ENCODE assay signal across 13 cellular contexts in the genomic region with DNA sequence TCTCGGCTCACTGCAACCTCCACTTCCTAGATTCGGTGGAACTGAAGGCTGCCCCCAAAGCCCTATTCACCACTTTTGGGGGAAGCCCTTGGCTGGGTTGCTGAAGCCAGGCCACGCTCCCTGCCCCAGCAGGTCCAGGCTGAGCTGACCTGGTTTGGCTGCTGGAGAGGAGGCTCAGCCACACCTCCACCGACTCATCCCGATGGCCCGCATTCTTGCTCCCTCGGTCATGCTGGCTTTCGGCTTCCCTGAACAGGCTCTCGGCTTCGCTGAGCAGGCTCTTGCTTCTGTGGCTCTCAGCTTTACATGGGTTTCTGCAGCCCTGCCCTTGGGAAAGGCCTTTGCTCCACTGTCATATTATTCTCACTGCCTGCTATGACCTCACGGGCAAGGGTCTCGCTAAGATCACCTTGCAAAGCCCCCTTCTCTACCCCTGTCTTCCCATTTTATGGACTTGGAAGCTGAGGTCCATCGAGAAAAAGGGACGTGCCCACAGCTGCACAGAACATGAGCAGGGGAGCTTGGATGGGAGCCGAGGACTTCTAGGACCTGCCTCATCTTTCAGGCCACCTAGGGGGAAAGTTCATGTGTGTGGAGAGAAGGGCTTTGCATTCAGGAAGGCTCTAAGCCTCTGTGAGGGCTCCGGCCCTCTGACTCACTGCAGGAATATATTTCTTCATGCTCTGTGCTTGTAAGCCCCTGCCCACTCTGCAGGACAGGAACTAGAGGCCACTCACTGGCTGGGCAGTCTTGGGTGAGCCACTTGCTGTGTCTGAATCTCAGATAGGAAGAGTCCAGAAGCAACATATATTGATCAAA. TPM values are rescaled to one million over a fixed set of nuclear protein-coding genes. Genes with fewer than 3 reads are reported as not detected.
DNase-seq lines count a peak whose midpoint lies in the region; ATAC-seq and TF ChIP-seq lines count a peak whose summit lies in the region.
"Had no signal": no experiment of that assay in that cellular context is flagged by ENCODE, and none has a peak within 500 bp of the region (broad histone marks: within the 10 kb centered on the region; RNA-seq: fewer than 3 reads in every experiment).

No MANE protein-coding gene starts in this region.

- 60% methylated on average over 11 of the region's 16 CpGs for WGBS in SK-N-SH (ENCODE audit: low lambda C conversion rate)

- no peak overlapping the region for H3K9ac ChIP-seq in SK-N-SH
- H3K9ac ChIP-seq: neural progenitor cell had no signal

- no peak for TF ChIP-seq RAD21 in SK-N-SH (IDR thresholded peaks at IDR 0.05; ENCODE audit: low read length)

- intact Hi-C loops in natural killer cell (cut with micrococcal nuclease) = no loop called here

- no peaks in the 10 kb centered on the region for H3K27me3 ChIP-seq in SK-N-SH (ENCODE audit: insufficient read depth)
- H3K27me3 ChIP-seq: neural progenitor cell had no signal

- H3K4me3 ChIP-seq in SK-N-SH (ENCODE audit: low read depth in 2 of 2, low read length in 1 of 2) = no peak overlapping the region
- H3K4me3 ChIP-seq: neural progenitor cell had no signal

- no peaks in the 10 kb centered on the region for H4K20me1 ChIP-seq in SK-N-SH (ENCODE audit: insufficient read depth)

- peaks cover 15 to 32% of the 10 kb centered on the region in 2 donors for H3K27me3 Mint-ChIP-seq in natural killer cell treated with Interleukin-12 subunit alpha and Interleukin-12 subunit beta and Interleukin-15 and Interleukin-18, amount 100 ng/mL, for 72 hours
- H3K27me3 Mint-ChIP-seq in natural killer cell (ENCODE audit: low read depth in 2 of 2) = peaks cover 13 to 23% of the 10 kb centered on the region in 2 donors
- H3K27me3 Mint-ChIP-seq in effector memory CD8-positive, alpha-beta T cell = peaks cover 38 to 80% of the 10 kb centered on the region in 2 donors

- no peak overlapping the region; the same call in 1 of the 2 replicates for H3K4me2 ChIP-seq in SK-N-SH
- H3K4me2 ChIP-seq: neural progenitor cell had no signal

- H3K79me2 ChIP-seq in SK-N-SH (ENCODE audit: insufficient read depth) = no peaks in the 10 kb centered on the region

- no peaks in the 10 kb centered on the region for H3K9me3 ChIP-seq in SK-N-SH

- no peaks in the 10 kb centered on the region for H3K9me3 Mint-ChIP-seq in natural killer cell treated with Interleukin-12 subunit alpha and Interleukin-12 subunit beta and Interleukin-15 and Interleukin-18, amount 100 ng/mL, for 72 hours
- no peaks in the 10 kb centered on the region for H3K9me3 Mint-ChIP-seq in natural killer cell
- no peaks in the 10 kb centered on the region for H3K9me3 Mint-ChIP-seq in effector memory CD8-positive, alpha-beta T cell
- H3K9me3 Mint-ChIP-seq: activated naive CD4-positive, alpha-beta T cell treated with anti-CD3 and anti-CD28 coated beads, Interleukin-2, amount 10 ng/mL, durations not matched to agents 7 days and 5 days; central memory CD8-positive, alpha-beta T cell; neural progenitor cell had no signal

- H3K9me2 ChIP-seq in SK-N-SH = no peaks in the 10 kb centered on the region

- H3K4me1 ChIP-seq in SK-N-SH (ENCODE audit: control insufficient read depth in 1 of 2, insufficient read depth in 2 of 2, low read depth in 1 of 2, low read length in 1 of 2) = peaks cover 0 to 6% of the 10 kb centered on the region in 2 experiments; a peak in 1 of 4 replicates
- H3K4me1 ChIP-seq: neural progenitor cell had no signal

- TF ChIP-seq CTCF in natural killer cell (IDR thresholded peaks at IDR 0.05) (no peak), SK-N-SH (IDR thresholded peaks at IDR 0.05) (no peak)

- no peaks in the 10 kb centered on the region for H3K36me3 ChIP-seq in SK-N-SH (replicated peaks in 1 of 2; ENCODE audit: control insufficient read depth in 1 of 2, insufficient read depth in 2 of 2, low read length in 1 of 2)
- H3K36me3 ChIP-seq: neural progenitor cell had no signal

- no peak for TF ChIP-seq EP300 in SK-N-SH (IDR thresholded peaks at IDR 0.05; ENCODE audit: borderline replicate concordance in 1 of 2, low read depth in 1 of 2, low read length in 1 of 2)

- no peaks in the 10 kb centered on the region for H3F3A ChIP-seq in SK-N-SH (replicated peaks; ENCODE audit: insufficient read depth)

- no peak overlapping the region for H3K27ac Mint-ChIP-seq in natural killer cell treated with Interleukin-12 subunit alpha and Interleukin-12 subunit beta and Interleukin-15 and Interleukin-18, amount 100 ng/mL, for 72 hours
- H3K27ac Mint-ChIP-seq in natural killer cell = no peak overlapping the region
- H3K27ac Mint-ChIP-seq in effector memory CD8-positive, alpha-beta T cell = no peak overlapping the region
- H3K27ac Mint-ChIP-seq: activated naive CD4-positive, alpha-beta T cell treated with anti-CD3 and anti-CD28 coated beads, Interleukin-2, amount 10 ng/mL, durations not matched to agents 7 days and 5 days; neural progenitor cell had no signal

- DNase-seq in natural killer cell treated with Interleukin-12 subunit alpha and Interleukin-12 subunit beta and Interleukin-15 and Interleukin-18, amount 100 ng/mL, for 72 hours (ENCODE audit: low spot score) = peak; percentile 32
- DNase-seq in natural killer cell (no peak), SK-N-SH (no peak), hepatic stellate cell (ENCODE audit: low spot score) (peak; percentile 29), RPMI8226 (no peak), H4 (ENCODE audit: low spot score) (no peak)
- no peak for DNase-seq in effector memory CD8-positive, alpha-beta T cell
- DNase-seq: activated naive CD4-positive, alpha-beta T cell treated with anti-CD3 and anti-CD28 coated beads, Interleukin-2, amount 10 ng/mL, durations not matched to agents 7 days and 5 days; left colon had no signal

- H2AFZ ChIP-seq in SK-N-SH (ENCODE audit: low read depth) = no peak overlapping the region
- H2AFZ ChIP-seq: neural progenitor cell had no signal

- CTCF ChIA-PET in SK-N-SH (lab: Yijun Ruan, JAX) = interaction anchor here (0.6 to 1.9 kb wide), 5 partner anchors 9 to 94 kb away, joined by 3 to 5 read pairs (median 3); no protein-coding TSS in a partner anchor

- POLR2A ChIA-PET in SK-N-SH (lab: Yijun Ruan, JAX) = no interaction called here

- no peak overlapping the region for H3K27ac ChIP-seq in SK-N-SH (ENCODE audit: low read depth in 2 of 2, low read length in 1 of 2)
- H3K27ac ChIP-seq: neural progenitor cell had no signal

- H3K36me3 Mint-ChIP-seq in natural killer cell treated with Interleukin-12 subunit alpha and Interleukin-12 subunit beta and Interleukin-15 and Interleukin-18, amount 100 ng/mL, for 72 hours = no peaks in the 10 kb centered on the region
- H3K36me3 Mint-ChIP-seq in natural killer cell = no peaks in the 10 kb centered on the region
- no peaks in the 10 kb centered on the region for H3K36me3 Mint-ChIP-seq in effector memory CD8-positive, alpha-beta T cell (ENCODE audit: insufficient read depth)
- H3K36me3 Mint-ChIP-seq: activated naive CD4-positive, alpha-beta T cell treated with anti-CD3 and anti-CD28 coated beads, Interleukin-2, amount 10 ng/mL, durations not matched to agents 7 days and 5 days; neural progenitor cell had no signal

- no peak for ATAC-seq in natural killer cell treated with Interleukin-12 subunit alpha and Interleukin-12 subunit beta and Interleukin-15 and Interleukin-18, amount 100 ng/mL, for 72 hours
- ATAC-seq in natural killer cell (no peak), HG02588 (IDR thresholded peaks at IDR 0.05; ENCODE audit: unreplicated experiment) (no peak)
- no peak for ATAC-seq in effector memory CD8-positive, alpha-beta T cell (replicated peaks)
- ATAC-seq: left colon had no signal

- no peaks in the 10 kb centered on the region for H3K4me1 Mint-ChIP-seq in natural killer cell treated with Interleukin-12 subunit alpha and Interleukin-12 subunit beta and Interleukin-15 and Interleukin-18, amount 100 ng/mL, for 72 hours (ENCODE audit: low read depth in 2 of 2)
- H3K4me1 Mint-ChIP-seq in natural killer cell = no peaks in the 10 kb centered on the region
- H3K4me1 Mint-ChIP-seq in effector memory CD8-positive, alpha-beta T cell (ENCODE audit: low read depth in 2 of 2) = no peaks in the 10 kb centered on the region
- H3K4me1 Mint-ChIP-seq: activated naive CD4-positive, alpha-beta T cell treated with anti-CD3 and anti-CD28 coated beads, Interleukin-2, amount 10 ng/mL, durations not matched to agents 7 days and 5 days; central memory CD8-positive, alpha-beta T cell had no signal

- no peak overlapping the region for H3K4me3 Mint-ChIP-seq in natural killer cell treated with Interleukin-12 subunit alpha and Interleukin-12 subunit beta and Interleukin-15 and Interleukin-18, amount 100 ng/mL, for 72 hours
- H3K4me3 Mint-ChIP-seq in natural killer cell = no peak overlapping the region
- no peak overlapping the region for H3K4me3 Mint-ChIP-seq in effector memory CD8-positive, alpha-beta T cell
- H3K4me3 Mint-ChIP-seq: activated naive CD4-positive, alpha-beta T cell treated with anti-CD3 and anti-CD28 coated beads, Interleukin-2, amount 10 ng/mL, durations not matched to agents 7 days and 5 days; central memory CD8-positive, alpha-beta T cell; neural progenitor cell had no signal

TF ChIP-seq in SK-N-SH, 30 proteins besides CTCF, POLR2A, EP300 and RAD21:
- TF ChIP-seq FOSL2 (IDR thresholded peaks at IDR 0.05; ENCODE audit: borderline replicate concordance, low read depth) (peak; percentile 43; the same call in 1 of the 2 replicates), USF1 (IDR thresholded peaks at IDR 0.05; ENCODE audit: borderline replicate concordance, low read depth) (no peak)
TF ChIP-seq in SK-N-SH: peak in this region for 1.

RNA-seq across cellular contexts. Expression of gene ARHGAP40, which starts 15.6 kb away (rescaled TPM):
- not detected for total RNA-seq in natural killer cell treated with Interleukin-12 subunit alpha and Interleukin-12 subunit beta and Interleukin-15 and Interleukin-18, amount 100 ng/mL, for 72 hours
- total RNA-seq in natural killer cell = not detected
- polyA plus RNA-seq in SK-N-SH (2012; rRNA removed) = 0.02 TPM in 1 of 2 replicates, not detected in the other
- 0.03 TPM in 2 replicates for polyA plus RNA-seq in SK-N-SH (2012; cell fraction: cytosol; rRNA removed)
- 0.19 and 0.33 TPM in 2 replicates for polyA plus RNA-seq in SK-N-SH (2012; cell fraction: nucleus; rRNA removed)
- not detected in 2 replicates for total RNA-seq in H4 (2014; rRNA removed; shearing (Covaris generic))
- total RNA-seq: left colon, temporal lobe had no signal

RNA-seq across cellular contexts. Expression of gene ADIG, which starts 36.2 kb away (rescaled TPM):
- under 1 TPM in 1 of 2 donors, not detected in 1; 0.89 TPM for total RNA-seq in natural killer cell treated with Interleukin-12 subunit alpha and Interleukin-12 subunit beta and Interleukin-15 and Interleukin-18, amount 100 ng/mL, for 72 hours
- total RNA-seq in natural killer cell = not detected
- polyA plus RNA-seq in SK-N-SH (2012; rRNA removed) = not detected in 2 replicates
- not detected in 2 replicates for polyA plus RNA-seq in SK-N-SH (2012; cell fraction: cytosol; rRNA removed)
- not detected in 2 replicates for polyA plus RNA-seq in SK-N-SH (2012; cell fraction: nucleus; rRNA removed)
- not detected in 2 replicates for total RNA-seq in H4 (2014; rRNA removed; shearing (Covaris generic))
- total RNA-seq: left colon, temporal lobe had no signal

Comparison
In these comparisons a context has a peak if more than half of its experiments do, and no peak if none do; other contexts are left out.
1. DNase-seq: peak in natural killer cell treated with Interleukin-12 subunit alpha and Interleukin-12 subunit beta and Interleukin-15 and Interleukin-18, amount 100 ng/mL, for 72 hours (single experiment) and hepatic stellate cell (single experiment); none in natural killer cell (single experiment), SK-N-SH (single experiment), RPMI8226 (single experiment), H4 (single experiment) and effector memory CD8-positive, alpha-beta T cell (0 of 3).